19 cellular contexts compared by ENCODE assay signal in genomic region chr10:121495719-121496118, GRCh38.
DNase-seq lines count a peak whose midpoint lies in the region; ATAC-seq, FAIRE-seq and TF ChIP-seq lines count a peak whose summit lies in the region.
"Had no signal": no experiment of that assay in that cellular context is flagged by ENCODE, and none has a peak within 500 bp of the region (broad histone marks: within the 10 kb centered on the region; RNA-seq: fewer than 3 reads in every experiment).

No MANE protein-coding gene starts in this region.

- H3K36me3 ChIP-seq in bronchial epithelial cell (ENCODE audit: control insufficient read depth, insufficient read depth, low read length) (peaks cover 4% of the 10 kb centered on the region), lower lobe of right lung (peaks cover 8% of the 10 kb centered on the region)
- H3K36me3 ChIP-seq: SJSA1 had no signal

- H3K4me1 ChIP-seq in lower lobe of right lung: no peaks in the 10 kb centered on the region
- H3K4me1 ChIP-seq: SJSA1 had no signal

- DNase-seq in RWPE1 (ENCODE audit: low spot score): no peak
- no peak for DNase-seq in bronchial epithelial cell (ENCODE audit: low read depth)
- DNase-seq in lower lobe of right lung: peak; percentile 52
- peak; percentile 33 for DNase-seq in renal cortical epithelial cell (ENCODE audit: low read depth)
- no peak for DNase-seq in NCI-H2107 (lab: John Stamatoyannopoulos, UW)
- no peak for DNase-seq in COLO829 (ENCODE audit: low spot score)
- no peak for DNase-seq in NCI-H1105 (lab: John Stamatoyannopoulos, UW)
- no peak for DNase-seq in NAMALWA (ENCODE audit: low spot score)
- DNase-seq: C1 segment of cervical spinal cord, DMS153, H9, Karpas-422, MM.1S, NCI-H1417, NCI-H1930, NCI-H2171, NCI-H446 treated with DMSO at 0.1 percent for 48 hours, PC-3 had no signal

- H3K27me3 ChIP-seq in bronchial epithelial cell (ENCODE audit: control insufficient read depth, insufficient read depth, low read length) (no peaks in the 10 kb centered on the region), lower lobe of right lung (ENCODE audit: low read depth) (no peaks in the 10 kb centered on the region)
- H3K27me3 ChIP-seq: SJSA1 had no signal

- H3K9me3 ChIP-seq in lower lobe of right lung: no peaks in the 10 kb centered on the region

- POLR2A ChIA-PET in RWPE1 (lab: Yijun Ruan, JAX; ENCODE audit: low non-redundant PET): no interaction called here

- intact Hi-C loops in lower lobe of right lung (cut with DNase I): no loop called here

- CTCF ChIA-PET in RWPE1 (lab: Yijun Ruan, JAX): no interaction called here

- 0 out of 2 replicates have a peak overlapping the region, but pooled peaks have one; percentile 8 for H3K27ac ChIP-seq in RWPE1
- no peak overlapping the region for H3K27ac ChIP-seq in lower lobe of right lung
- H3K27ac ChIP-seq: SJSA1 had no signal

- H3K4me3 ChIP-seq in bronchial epithelial cell (ENCODE audit: low read depth, low read length): no peak overlapping the region
- H3K4me3 ChIP-seq in lower lobe of right lung: no peak overlapping the region
- H3K4me3 ChIP-seq: SJSA1 had no signal

- peak; percentile 64 for FAIRE-seq in bronchial epithelial cell (lab: Jason Lieb, UNC)

- peak; percentile 70 to 77 for ATAC-seq in lower lobe of right lung
- ATAC-seq: PC-3 had no signal

- TF ChIP-seq CTCF in RWPE1 (conservative IDR thresholded peaks at IDR 0.05; ENCODE audit: low read depth): no peak
- no peak for TF ChIP-seq CTCF in bronchial epithelial cell (IDR thresholded peaks at IDR 0.05; ENCODE audit: insufficient read depth, low read length, severe bottlenecking)
- TF ChIP-seq CTCF in lower lobe of right lung (IDR thresholded peaks at IDR 0.05): no peak

Comparison
In these comparisons a context has a peak if more than half of its experiments do, and no peak if none do; other contexts are left out.
1. DNase-seq: peak in lower lobe of right lung (single experiment) and renal cortical epithelial cell (single experiment); none in RWPE1 (single experiment), bronchial epithelial cell (single experiment), NCI-H2107 (single experiment), COLO829 (single experiment), NCI-H1105 (single experiment) and NAMALWA (single experiment).